In the genomic region with DNA sequence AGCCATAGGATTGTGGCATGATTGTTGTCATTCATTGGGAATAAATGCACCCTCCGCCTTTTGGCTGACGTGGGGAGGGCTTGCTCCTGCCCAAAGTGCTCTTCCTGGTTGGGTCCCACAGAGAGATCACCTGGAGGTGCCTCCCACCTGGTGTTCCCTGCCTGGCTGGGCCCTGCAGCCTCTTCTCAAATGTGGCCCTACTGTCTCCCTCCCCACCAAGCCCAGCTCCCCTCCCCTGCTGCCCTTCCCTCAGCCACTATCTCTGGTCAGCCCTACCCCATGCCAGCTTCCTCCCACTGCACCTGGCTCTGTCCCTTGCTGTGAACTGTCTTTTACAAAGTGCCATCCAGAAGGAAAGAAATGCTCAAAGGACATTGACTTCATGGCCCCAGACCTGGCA, we compare ENCODE assay signal across 21 cellular contexts.
DNase-seq lines count a peak whose midpoint lies in the region; ATAC-seq, FAIRE-seq and TF ChIP-seq lines count a peak whose summit lies in the region.
"Had no signal": no experiment of that assay in that cellular context is flagged by ENCODE, and none has a peak within 500 bp of the region (broad histone marks: within the 10 kb centered on the region; RNA-seq: fewer than 3 reads in every experiment).

No MANE protein-coding gene starts in this region.

- no peak overlapping the region for H2BK5ac ChIP-seq in mesenchymal stem cell (ENCODE audit: low read depth, low read length, poor library complexity, severe bottlenecking)

- DNase-seq in A549 (ENCODE audit: low read depth in 1 of 2, low spot score in 1 of 2) (no peak), chondrocyte (ENCODE audit: low spot score) (peak; percentile 56), mesenchymal stem cell (no peak), NCI-H2107 treated with DMSO at 0.1 percent for 48 hours (lab: John Stamatoyannopoulos, UW; ENCODE audit: unreplicated experiment) (no peak), NCI-H1930 (lab: John Stamatoyannopoulos, UW) (no peak)
- DNase-seq: 8988T; C1 segment of cervical spinal cord; Caco-2; CD4-positive, CD25-positive, alpha-beta regulatory T cell; CD8-positive, alpha-beta memory T cell; H7 had no signal

- H3K9me3 Mint-ChIP-seq in chondrocyte (ENCODE audit: low read depth) = no peaks in the 10 kb centered on the region
- H3K9me3 Mint-ChIP-seq: CD8-positive, alpha-beta memory T cell; GM23338 had no signal

- no peak for FAIRE-seq in A549 (lab: Jason Lieb, UNC)
- FAIRE-seq: D721Med, G401.6, GM12891, HTR-8/SVneo, K562 had no signal

- peaks cover 4% of the 10 kb centered on the region for H3K36me3 Mint-ChIP-seq in chondrocyte (ENCODE audit: low read depth)
- H3K36me3 Mint-ChIP-seq: CD4-positive, CD25-positive, alpha-beta regulatory T cell; CD8-positive, alpha-beta memory T cell had no signal

- 95% methylated on average over 2 of the region's 2 CpGs for WGBS in A549 (ENCODE audit: missing lambda C conversion rate)
- WGBS in mesenchymal stem cell = 100% methylated on average over 2 of the region's 2 CpGs

- ATAC-seq in A549 (no peak), HG03139 (IDR thresholded peaks at IDR 0.05; ENCODE audit: unreplicated experiment) (no peak), GM21381 (IDR thresholded peaks at IDR 0.05; ENCODE audit: unreplicated experiment) (no peak)
- ATAC-seq: GM23338, K562 had no signal

- CTCF ChIA-PET in A549 (lab: Yijun Ruan, JAX) (interaction anchor here (1.3 kb wide), 2 partner anchors 12 to 214 kb away, joined by 3 to 6 read pairs; no protein-coding TSS in a partner anchor), HEK293 (lab: Yijun Ruan, JAX) (interaction anchor here (0.9 kb wide), 1 partner anchor 162 kb away, joined by 3 read pairs; no protein-coding TSS in a partner anchor)

- TF ChIP-seq EP300 in A549 (IDR thresholded peaks at IDR 0.05) = no peak

- no peak overlapping the region for H3K27ac Mint-ChIP-seq in chondrocyte (ENCODE audit: unreplicated experiment)
- H3K27ac Mint-ChIP-seq: B cell; CD4-positive, CD25-positive, alpha-beta regulatory T cell; CD8-positive, alpha-beta memory T cell; GM23338 had no signal

- no peak overlapping the region for H3K18ac ChIP-seq in mesenchymal stem cell (ENCODE audit: low read depth in 1 of 2, low read length in 2 of 2)

- no peak overlapping the region for H3K9ac ChIP-seq in mesenchymal stem cell (ENCODE audit: low read length)

- no peak overlapping the region for H2BK15ac ChIP-seq in mesenchymal stem cell (ENCODE audit: low read depth, poor library complexity, severe bottlenecking)

- H3K23ac ChIP-seq in mesenchymal stem cell (ENCODE audit: low read length in 2 of 2) = peak overlapping the region in 1 of 2 experiments; percentile 24

- H2BK12ac ChIP-seq in mesenchymal stem cell (ENCODE audit: low read length in 2 of 2) = no peak overlapping the region

- H3K14ac ChIP-seq in mesenchymal stem cell (ENCODE audit: low read length in 2 of 2) = no peak overlapping the region

- H3K4ac ChIP-seq in mesenchymal stem cell (ENCODE audit: low read depth in 1 of 2, low read length in 2 of 2) = no peak overlapping the region

- peak overlapping the region; percentile 34 for H4K91ac ChIP-seq in mesenchymal stem cell (ENCODE audit: low read length)

- H3K27ac ChIP-seq in A549 (peak overlapping the region; percentile 67 to 95), HEK293 (ENCODE audit: extremely low read depth, low read depth, low read length) (no peak overlapping the region), mesenchymal stem cell (ENCODE audit: low read length, poor library complexity, severe bottlenecking) (no peak overlapping the region)

- POLR2A ChIA-PET in A549 (lab: Yijun Ruan, JAX) = no interaction called here
- POLR2A ChIA-PET in HEK293 (lab: Yijun Ruan, JAX) = no interaction called here

- no peak overlapping the region for H2AK5ac ChIP-seq in mesenchymal stem cell (ENCODE audit: low read length, severe bottlenecking)

- no peak for TF ChIP-seq POLR2A in A549 (IDR thresholded peaks at IDR 0.05; ENCODE audit: low read length)

- H3K4me2 ChIP-seq in A549 (peak overlapping the region; percentile 37), mesenchymal stem cell (ENCODE audit: low read length, poor library complexity, severe bottlenecking) (no peak overlapping the region)
- H3K4me2 ChIP-seq: GM23338 had no signal

- H3K4me3 ChIP-seq in A549 (no peak overlapping the region), HEK293 (ENCODE audit: low read depth, low read length) (no peak overlapping the region), mesenchymal stem cell (ENCODE audit: insufficient read depth in 1 of 2, low read depth in 1 of 2, low read length in 2 of 2) (no peak overlapping the region)
- H3K4me3 ChIP-seq: GM23338, K562 had no signal

- H3K36me3 ChIP-seq in HEK293 (ENCODE audit: control insufficient read depth in 2 of 2, insufficient read depth in 1 of 2, low read length in 2 of 2) = no peaks in the 10 kb centered on the region
- H3K36me3 ChIP-seq in mesenchymal stem cell (ENCODE audit: control insufficient read depth in 1 of 2, insufficient read depth in 2 of 2, low read depth in 1 of 2, low read length in 2 of 2) = peaks cover 3 to 29% of the 10 kb centered on the region in 2 experiments

- peaks cover 47% of the 10 kb centered on the region for H3K4me1 Mint-ChIP-seq in chondrocyte (ENCODE audit: low read depth)
- H3K4me1 Mint-ChIP-seq: B cell; CD4-positive, CD25-positive, alpha-beta regulatory T cell; CD8-positive, alpha-beta memory T cell had no signal

- no peaks in the 10 kb centered on the region for H3K27me3 ChIP-seq in mesenchymal stem cell (ENCODE audit: control insufficient read depth in 1 of 2, insufficient read depth in 1 of 2, low read length in 2 of 2)

- no peak overlapping the region for H4K8ac ChIP-seq in mesenchymal stem cell (ENCODE audit: low read length)

- H3K79me1 ChIP-seq in mesenchymal stem cell (replicated peaks; ENCODE audit: low read length, poor library complexity, severe bottlenecking) = peaks cover 53% of the 10 kb centered on the region

- H3K9me3 ChIP-seq in A549 (no peaks in the 10 kb centered on the region), HEK293 (ENCODE audit: control insufficient read depth, insufficient read depth, low read depth, low read length) (no peaks in the 10 kb centered on the region), mesenchymal stem cell (ENCODE audit: control insufficient read depth, low read length) (no peaks in the 10 kb centered on the region)
- H3K9me3 ChIP-seq: Caco-2 had no signal

- H3K27me3 Mint-ChIP-seq in chondrocyte (ENCODE audit: low read depth) = no peaks in the 10 kb centered on the region
- H3K27me3 Mint-ChIP-seq: B cell; CD4-positive, CD25-positive, alpha-beta regulatory T cell; CD8-positive, alpha-beta memory T cell had no signal

- no peak for TF ChIP-seq RAD21 in A549 (conservative IDR thresholded peaks at IDR 0.05 in 1 of 2, IDR thresholded peaks at IDR 0.05 in 1 of 2)

- TF ChIP-seq CTCF in A549 (IDR thresholded peaks at IDR 0.05) = no peak
- TF ChIP-seq CTCF in HEK293 (tag by site-specific recombination; IDR thresholded peaks at IDR 0.05) = no peak
- TF ChIP-seq CTCF in chondrocyte (IDR thresholded peaks at IDR 0.05) = no peak

- peaks cover 95% of the 10 kb centered on the region for H3K4me1 ChIP-seq in A549
- H3K4me1 ChIP-seq in HEK293 (ENCODE audit: control insufficient read depth, insufficient read depth, low read length) = no peaks in the 10 kb centered on the region
- peaks cover 32% of the 10 kb centered on the region for H3K4me1 ChIP-seq in mesenchymal stem cell (ENCODE audit: control insufficient read depth, insufficient read depth, low read depth, low read length)

- no peak overlapping the region for H2BK120ac ChIP-seq in mesenchymal stem cell (ENCODE audit: low read depth, low read length)

- H3K4me3 Mint-ChIP-seq in chondrocyte (ENCODE audit: unreplicated experiment) = no peak overlapping the region
- H3K4me3 Mint-ChIP-seq: B cell; CD4-positive, CD25-positive, alpha-beta regulatory T cell; CD8-positive, alpha-beta memory T cell; GM23338 had no signal

- H2AFZ ChIP-seq in mesenchymal stem cell (ENCODE audit: low read depth, low read length) = no peak overlapping the region
- H2AFZ ChIP-seq: GM23338 had no signal

TF ChIP-seq in A549, 52 proteins besides CTCF, POLR2A, EP300 and RAD21 (continues in another document):
- TF ChIP-seq, protein P1, sequence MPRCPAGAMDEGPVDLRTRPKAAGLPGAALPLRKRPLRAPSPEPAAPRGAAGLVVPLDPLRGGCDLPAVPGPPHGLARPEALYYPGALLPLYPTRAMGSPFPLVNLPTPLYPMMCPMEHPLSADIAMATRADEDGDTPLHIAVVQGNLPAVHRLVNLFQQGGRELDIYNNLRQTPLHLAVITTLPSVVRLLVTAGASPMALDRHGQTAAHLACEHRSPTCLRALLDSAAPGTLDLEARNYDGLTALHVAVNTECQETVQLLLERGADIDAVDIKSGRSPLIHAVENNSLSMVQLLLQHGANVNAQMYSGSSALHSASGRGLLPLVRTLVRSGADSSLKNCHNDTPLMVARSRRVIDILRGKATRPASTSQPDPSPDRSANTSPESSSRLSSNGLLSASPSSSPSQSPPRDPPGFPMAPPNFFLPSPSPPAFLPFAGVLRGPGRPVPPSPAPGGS (IDR thresholded peaks at IDR 0.05) = no peak
- no peak for TF ChIP-seq CBX2 (IDR thresholded peaks at IDR 0.05; ENCODE audit: borderline replicate concordance, low read depth)
- no peak for TF ChIP-seq HDAC2 (IDR thresholded peaks at IDR 0.05)
- TF ChIP-seq, protein P2, sequence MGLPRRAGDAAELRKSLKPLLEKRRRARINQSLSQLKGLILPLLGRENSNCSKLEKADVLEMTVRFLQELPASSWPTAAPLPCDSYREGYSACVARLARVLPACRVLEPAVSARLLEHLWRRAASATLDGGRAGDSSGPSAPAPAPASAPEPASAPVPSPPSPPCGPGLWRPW (IDR thresholded peaks at IDR 0.05) = no peak

TF ChIP-seq in HEK293, 187 proteins besides CTCF, POLR2A, EP300 and RAD21:
- peak; percentile 20; the same call in 1 of the 2 replicates for TF ChIP-seq ZIC2 (tag by site-specific recombination; IDR thresholded peaks at IDR 0.05)
- no peak for TF ChIP-seq ZNF548 (tag by site-specific recombination; IDR thresholded peaks at IDR 0.05)
TF ChIP-seq in HEK293: peak in this region for 1.

Comparison
In these comparisons a context has a peak if more than half of its experiments do, and no peak if none do; other contexts are left out.
1. H3K27ac ChIP-seq: peak in A549 (2 of 2); none in HEK293 (single experiment) and mesenchymal stem cell (single experiment).